8 cellular contexts compared by ENCODE assay signal in the genomic region with DNA sequence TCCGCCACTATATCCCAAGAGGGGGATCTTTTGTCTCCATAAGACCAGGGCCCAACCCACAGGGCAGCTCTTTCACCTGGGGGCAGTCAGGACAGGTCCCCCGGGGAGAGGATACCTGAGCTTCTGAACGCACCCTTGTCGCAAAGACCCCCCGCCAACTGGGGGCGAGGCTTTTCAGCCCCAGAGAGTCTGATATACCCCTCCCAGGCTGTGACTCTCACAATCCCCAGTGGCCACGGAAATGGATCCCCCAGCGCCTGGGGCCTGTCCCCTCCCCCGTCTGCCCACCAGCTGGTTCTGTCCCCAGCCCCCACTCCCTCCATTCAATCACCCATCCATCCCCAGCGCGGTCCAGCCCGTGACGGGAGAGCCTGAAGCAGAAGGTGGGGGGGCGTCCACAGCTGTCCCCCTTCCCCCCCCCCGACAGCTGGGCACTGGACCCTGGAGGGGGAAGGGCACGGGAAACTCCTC. TPM values are rescaled to one million over a fixed set of nuclear protein-coding genes. Genes with fewer than 3 reads are reported as not detected.
DNase-seq lines count a peak whose midpoint lies in the region; ATAC-seq and TF ChIP-seq lines count a peak whose summit lies in the region.

No MANE protein-coding gene starts in this region.

- DNase-seq in activated T-cell treated with anti-CD3 and anti-CD28 coated beads, Interleukin-2, amount 50 U/mL, for 4 hours: no peak
- DNase-seq in activated T-cell treated with anti-CD3 and anti-CD28 coated beads for 4 hours: no peak
- no peak for DNase-seq in choroid plexus epithelial cell (ENCODE audit: low read depth)
- no peak for DNase-seq in upper lobe of right lung
- DNase-seq in T-helper 2 cell: no peak
- DNase-seq in NCI-H2196 (lab: John Stamatoyannopoulos, UW; ENCODE audit: unreplicated experiment): no peak
- DNase-seq in COLO829 (ENCODE audit: low spot score): no peak

- ATAC-seq in activated T-cell treated with anti-CD3 and anti-CD28 coated beads, Interleukin-2, amount 50 U/mL, for 4 hours: peak in 1 of 2 donors; percentile 11
- ATAC-seq in upper lobe of right lung: peak; percentile 1

- H3K4me3 Mint-ChIP-seq in activated T-cell treated with anti-CD3 and anti-CD28 coated beads, Interleukin-2, amount 50 U/mL, for 4 hours: peak overlapping the region; percentile 67

- H3K4me3 ChIP-seq in choroid plexus epithelial cell (ENCODE audit: low read depth, low read length): peak overlapping the region; percentile 71
- peak overlapping the region; percentile 66 for H3K4me3 ChIP-seq in mesodermal cell (ENCODE audit: extremely low read depth, insufficient read depth, low read length, poor library complexity, severe bottlenecking)
- H3K4me3 ChIP-seq in upper lobe of right lung: peak overlapping the region; percentile 80

- H3K27me3 ChIP-seq in upper lobe of right lung: no peaks in the 10 kb centered on the region

- no peak overlapping the region for H3K27ac ChIP-seq in mesodermal cell (ENCODE audit: low read depth, low read length, severe bottlenecking)
- H3K27ac ChIP-seq in upper lobe of right lung: peak overlapping the region; percentile 86

- H3K4me1 Mint-ChIP-seq in activated T-cell treated with anti-CD3 and anti-CD28 coated beads, Interleukin-2, amount 50 U/mL, for 4 hours (ENCODE audit: low read depth): peaks cover 4% of the 10 kb centered on the region

- H3K9me3 Mint-ChIP-seq in activated T-cell treated with anti-CD3 and anti-CD28 coated beads, Interleukin-2, amount 50 U/mL, for 4 hours: no peaks in the 10 kb centered on the region

- H3K36me3 ChIP-seq in mesodermal cell (ENCODE audit: control insufficient read depth, insufficient read depth, low read length) (no peaks in the 10 kb centered on the region), upper lobe of right lung (no peaks in the 10 kb centered on the region)

- H3K9me3 ChIP-seq in mesodermal cell (ENCODE audit: control insufficient read depth, low read length) (no peaks in the 10 kb centered on the region), upper lobe of right lung (no peaks in the 10 kb centered on the region)

- intact Hi-C loops in upper lobe of right lung (cut with DNase I): no loop called here

- H3K27me3 Mint-ChIP-seq in activated T-cell treated with anti-CD3 and anti-CD28 coated beads, Interleukin-2, amount 50 U/mL, for 4 hours (ENCODE audit: low read depth): peaks cover 47% of the 10 kb centered on the region

- WGBS in mesodermal cell (ENCODE audit: insufficient coverage in 2 of 2), 2 experiments: 26 to 46% methylated on average over 6 to 8 of the region's 16 CpGs

- TF ChIP-seq CTCF in choroid plexus epithelial cell (conservative IDR thresholded peaks at IDR 0.05; ENCODE audit: low read depth, low read length): no peak
- TF ChIP-seq CTCF in upper lobe of right lung (IDR thresholded peaks at IDR 0.05): no peak

- no peaks in the 10 kb centered on the region for H3K36me3 Mint-ChIP-seq in activated T-cell treated with anti-CD3 and anti-CD28 coated beads, Interleukin-2, amount 50 U/mL, for 4 hours (ENCODE audit: insufficient read depth)

- no peaks in the 10 kb centered on the region for H3K4me1 ChIP-seq in mesodermal cell (ENCODE audit: control insufficient read depth, insufficient read depth, low read length, poor library complexity, severe bottlenecking)
- peaks cover 18% of the 10 kb centered on the region for H3K4me1 ChIP-seq in upper lobe of right lung

RNA-seq across cellular contexts. Expression of a gene that starts 0.9 kb away (rescaled TPM):
- 1 to 10 TPM; 1.7 to 2.9 (median 2.1) TPM for total RNA-seq in activated T-cell treated with anti-CD3 and anti-CD28 coated beads, Interleukin-2, amount 50 U/mL, for 4 hours
- polyA plus RNA-seq in mesodermal cell (2013, experiment 1 of 2): 71.0 TPM
- 46.2 TPM for polyA plus RNA-seq in mesodermal cell (2013, experiment 2 of 2)
- total RNA-seq in upper lobe of right lung: 138 TPM

RNA-seq across cellular contexts. Expression of a gene that starts 22.0 kb away (rescaled TPM):
- not detected for total RNA-seq in activated T-cell treated with anti-CD3 and anti-CD28 coated beads, Interleukin-2, amount 50 U/mL, for 4 hours
- not detected for polyA plus RNA-seq in mesodermal cell (2013, experiment 1 of 2)
- not detected for polyA plus RNA-seq in mesodermal cell (2013, experiment 2 of 2)
- not detected for total RNA-seq in upper lobe of right lung

RNA-seq across cellular contexts. Expression of a gene that starts 34.5 kb away (rescaled TPM):
- not detected for total RNA-seq in activated T-cell treated with anti-CD3 and anti-CD28 coated beads, Interleukin-2, amount 50 U/mL, for 4 hours
- polyA plus RNA-seq in mesodermal cell (2013, experiment 1 of 2): not detected
- polyA plus RNA-seq in mesodermal cell (2013, experiment 2 of 2): not detected
- not detected for total RNA-seq in upper lobe of right lung

Comparison
In these comparisons a context has a peak if more than half of its experiments do, and no peak if none do; other contexts are left out.
1. RNA of a gene that starts 0.9 kb away (total RNA-seq): 138 TPM in upper lobe of right lung (single experiment); 1.7 to 2.9 TPM in activated T-cell treated with anti-CD3 and anti-CD28 coated beads, Interleukin-2, amount 50 U/mL, for 4 hours; every median in the first group is over 10 times any median in the second.
2. Peak in every context shown above with its lines, with median percentiles within 50 percentile points of each other: H3K4me3 ChIP-seq.